In genomic region chr11:5716518-5716917, GRCh38 we compare ENCODE assay signal across 7 cellular contexts. TPM values are rescaled to one million over a fixed set of nuclear protein-coding genes. Genes with fewer than 3 reads are reported as not detected.
"Had no signal": no experiment of that assay in that cellular context is flagged by ENCODE, and none has a peak within 500 bp of the region (broad histone marks: within the 10 kb centered on the region; RNA-seq: fewer than 3 reads in every experiment).

No MANE protein-coding gene starts in this region.

RNA-seq across cellular contexts. Expression of gene OR56B1, which starts 19.7 kb away (rescaled TPM):
- total RNA-seq: GM23248, H1, H4, H7, H9, HFFc6 had no signal
- polyA plus RNA-seq: GM23248, GM23338 had no signal

RNA-seq across cellular contexts. Expression of gene OR52N4, which starts 37.5 kb away (rescaled TPM):
- total RNA-seq: GM23338, H1, H4, H7, H9, HFFc6 had no signal
- polyA plus RNA-seq: GM23248, GM23338 had no signal
